Comparison of ENCODE assay signal across 8 cellular contexts in genomic region chr6:108293527-108294296, GRCh38. TPM values are rescaled to one million over a fixed set of nuclear protein-coding genes. Genes with fewer than 3 reads are reported as not detected.
DNase-seq lines count a peak whose midpoint lies in the region; ATAC-seq, FAIRE-seq and TF ChIP-seq lines count a peak whose summit lies in the region.

No MANE protein-coding gene starts in this region.

- H3K4me2 ChIP-seq in HCT116 (ENCODE audit: low read length) = peak overlapping the region; percentile 84

- no peaks in the 10 kb centered on the region for H3K9me2 ChIP-seq in HCT116 (ENCODE audit: insufficient read depth)

- RAD21 ChIA-PET in HCT116 (lab: Charles Lee; ENCODE audit: low non-redundant PET in 1 of 2, low total read pairs in 2 of 2, uncharacterized antibody in 2 of 2, unreplicated experiment in 2 of 2) = no interaction called here

- CTCF ChIA-PET in HCT116 (lab: Charles Lee) = no interaction called here

- POLR2A ChIA-PET in HCT116 (lab: Charles Lee) = interaction anchor here (0.7 to 0.9 kb wide), 2 partner anchors 29 to 33 kb away, joined by 3 read pairs; partner anchors contain the start of gene SNX3

- H3K36me3 ChIP-seq in HCT116 (ENCODE audit: control insufficient read depth in 1 of 2, insufficient read depth in 2 of 2, low read length in 2 of 2) = no peaks in the 10 kb centered on the region
- no peaks in the 10 kb centered on the region for H3K36me3 ChIP-seq in SK-N-MC (ENCODE audit: insufficient read depth, low read length)
- no peaks in the 10 kb centered on the region for H3K36me3 ChIP-seq in esophagus squamous epithelium
- H3K36me3 ChIP-seq in gastrocnemius medialis = no peaks in the 10 kb centered on the region
- no peaks in the 10 kb centered on the region for H3K36me3 ChIP-seq in small intestine (ENCODE audit: control insufficient read depth in 2 of 2, insufficient read depth in 2 of 2, low read length in 2 of 2)

- peak overlapping the region; percentile 67 for H2AFZ ChIP-seq in HCT116 (ENCODE audit: low read depth, low read length, poor library complexity, severe bottlenecking)

- TF ChIP-seq POLR2A in HCT116 (IDR thresholded peaks at IDR 0.05; ENCODE audit: borderline replicate concordance, extremely low read depth, insufficient read depth, insufficient read length) (no peak), esophagus squamous epithelium (IDR thresholded peaks at IDR 0.05) (no peak), gastrocnemius medialis (IDR thresholded peaks at IDR 0.05) (no peak)

- DNase-seq in HCT116 (ENCODE audit: low read depth, low spot score) (no peak), SK-N-MC (ENCODE audit: low read depth, low spot score) (no peak), esophagus squamous epithelium (lab: John Stamatoyannopoulos, UW) (no peak), gastrocnemius medialis (no peak), foreskin fibroblast (no peak), small intestine (no peak), GM10266 (ENCODE audit: extremely low spot score) (no peak)

- H3K79me2 ChIP-seq in HCT116 (ENCODE audit: insufficient read depth, low read length) = no peaks in the 10 kb centered on the region; the same call in 1 of the 2 replicates

- FAIRE-seq in small intestine (lab: Jason Lieb, UNC) = no peak

- peaks cover 5 to 24% of the 10 kb centered on the region in 2 experiments for H3K4me1 ChIP-seq in HCT116 (ENCODE audit: control insufficient read depth in 1 of 2, insufficient read depth in 2 of 2, low read length in 2 of 2)
- peaks cover 7 to 17% (median 7%) of the 10 kb centered on the region in 3 donors for H3K4me1 ChIP-seq in esophagus squamous epithelium
- peaks cover 11 to 12% of the 10 kb centered on the region in 2 donors for H3K4me1 ChIP-seq in gastrocnemius medialis
- H3K4me1 ChIP-seq in small intestine (ENCODE audit: control insufficient read depth in 2 of 2, insufficient read depth in 1 of 2, low read depth in 1 of 2, low read length in 1 of 2) = peaks cover 0 to 2% of the 10 kb centered on the region in 2 donors

- in situ Hi-C loops in gastrocnemius medialis (cut with MboI; ENCODE audit: low sequenced_read_pairs in 4 of 4) = loop anchor here in 1 of 4 donors (25.0 kb wide), 1 partner anchor 819 kb away; no protein-coding TSS in a partner anchor

- H4K20me1 ChIP-seq in HCT116 (ENCODE audit: insufficient read depth) = no peaks in the 10 kb centered on the region

- H3K9me3 ChIP-seq in HCT116 (ENCODE audit: control insufficient read depth in 1 of 2, insufficient read depth in 1 of 2, low read depth in 1 of 2, low read length in 2 of 2) (no peaks in the 10 kb centered on the region), SK-N-MC (ENCODE audit: low read depth, low read length) (no peaks in the 10 kb centered on the region), esophagus squamous epithelium (no peaks in the 10 kb centered on the region), gastrocnemius medialis (no peaks in the 10 kb centered on the region), small intestine (ENCODE audit: control insufficient read depth, low read depth) (no peaks in the 10 kb centered on the region)

- no peak for TF ChIP-seq RAD21 in HCT116 (IDR thresholded peaks at IDR 0.05; ENCODE audit: low read depth)

- 89 to 94% methylated on average over 16 to 17 of the region's 19 CpGs for WGBS in esophagus squamous epithelium, 2 donors
- WGBS in small intestine, 3 donors = 94 to 95% (median 94%) methylated on average over 16 to 19 of the region's 19 CpGs

- H3K27me3 ChIP-seq in HCT116 (ENCODE audit: insufficient read depth, low read length) (no peaks in the 10 kb centered on the region), esophagus squamous epithelium (no peaks in the 10 kb centered on the region), gastrocnemius medialis (no peaks in the 10 kb centered on the region), small intestine (ENCODE audit: control insufficient read depth in 2 of 2, insufficient read depth in 2 of 2, low read length in 2 of 2) (no peaks in the 10 kb centered on the region)

- no TSS peak for BruUV-seq in HCT116 (replicated peaks; lab: Mats Ljungman, UMichigan)

- peak overlapping the region; percentile 78 for H3K27ac ChIP-seq in HCT116 (ENCODE audit: low read depth, low read length)
- peak overlapping the region; percentile 81 for H3K27ac ChIP-seq in SK-N-MC
- peak overlapping the region; percentile 94 to 99 (median 95) for H3K27ac ChIP-seq in esophagus squamous epithelium
- peak overlapping the region; percentile 88 to 96 (median 92) for H3K27ac ChIP-seq in gastrocnemius medialis
- H3K27ac ChIP-seq in small intestine (ENCODE audit: low read depth in 1 of 2, low read length in 1 of 2) = no peak overlapping the region

- H3K4me3 ChIP-seq in HCT116 (replicated peaks in 1 of 2; ENCODE audit: low read depth in 1 of 2, low read length in 2 of 2) = peak overlapping the region; percentile 67 to 82
- H3K4me3 ChIP-seq in SK-N-MC = peak overlapping the region; percentile 91
- peak overlapping the region; percentile 70 to 93 (median 85) for H3K4me3 ChIP-seq in esophagus squamous epithelium
- H3K4me3 ChIP-seq in gastrocnemius medialis = peak overlapping the region; percentile 79 to 91 (median 82)
- H3K4me3 ChIP-seq in foreskin fibroblast (ENCODE audit: low read depth in 1 of 2, low read length in 2 of 2) = peak overlapping the region in 1 of 2 donors; percentile 71
- H3K4me3 ChIP-seq in small intestine (ENCODE audit: low read depth in 1 of 2, low read length in 2 of 2) = no peak overlapping the region

- H3K9ac ChIP-seq in HCT116 (ENCODE audit: low read length) (peak overlapping the region; percentile 80), SK-N-MC (ENCODE audit: insufficient read length) (peak overlapping the region; percentile 88)

- intact Hi-C loops in HCT116 (cut with micrococcal nuclease) = loop anchor here (2.0 kb wide), 1 partner anchor 33 kb away; the partner anchor contains the start of gene SNX3
- intact Hi-C loops in esophagus squamous epithelium (cut with DNase I) = no loop called here
- intact Hi-C loops in gastrocnemius medialis (cut with DNase I; ENCODE audit: low total_unique reads) = loop anchor here (1.0 kb wide), 1 partner anchor 32 kb away; the partner anchor contains the start of gene SNX3

- peak; percentile 2; the same call in 1 of the 2 replicates for ATAC-seq in HCT116
- ATAC-seq in gastrocnemius medialis = no peak
- no peak for ATAC-seq in GM18873 (IDR thresholded peaks at IDR 0.05; ENCODE audit: low FRiP score, unreplicated experiment)

- no peak for TF ChIP-seq CTCF in HCT116 (IDR thresholded peaks at IDR 0.05 in 2 of 3, conservative IDR thresholded peaks at IDR 0.05 in 1 of 3; ENCODE audit: borderline replicate concordance in 1 of 3, insufficient read depth in 1 of 3, low read depth in 2 of 3, low read length in 2 of 3)
- no peak for TF ChIP-seq CTCF in esophagus squamous epithelium (IDR thresholded peaks at IDR 0.05)
- no peak for TF ChIP-seq CTCF in gastrocnemius medialis (IDR thresholded peaks at IDR 0.05 in 4 of 5, conservative IDR thresholded peaks at IDR 0.05 in 1 of 5)
- no peak for TF ChIP-seq CTCF in foreskin fibroblast (IDR thresholded peaks at IDR 0.05; ENCODE audit: low read depth, low read length)
- TF ChIP-seq CTCF in GM10266 (IDR thresholded peaks at IDR 0.05; ENCODE audit: control insufficient read depth, insufficient read depth, low read depth, missing control alignments) = no peak

TF ChIP-seq in HCT116, 20 proteins besides CTCF, POLR2A, EP300 and RAD21:
- TF ChIP-seq ZFX (IDR thresholded peaks at IDR 0.05) (peak; percentile 58; the same call in 1 of the 2 replicates), EGR1 (IDR thresholded peaks at IDR 0.05; ENCODE audit: low read depth) (no peak)
TF ChIP-seq in HCT116: peak in this region for 1.

RNA-seq across cellular contexts. Expression of gene AFG1L, which starts 1.1 kb away (rescaled TPM):
- total RNA-seq in HCT116 (2021; ENCODE audit: unreplicated experiment) (4.9 TPM), esophagus squamous epithelium (10 to 100 TPM in 1 of 4 donors, 1 to 10 TPM in 3; 2.8 to 10.5 (median 3.9) TPM), gastrocnemius medialis (1 to 10 TPM; 2.1 to 7.0 (median 2.6) TPM)
- polyA plus RNA-seq in HCT116 (2012) = 1.1 and 2.4 TPM in 2 replicates
- 1 to 10 TPM; 2.2 to 4.9 (median 2.2) TPM for polyA plus RNA-seq in small intestine

RNA-seq across cellular contexts. Expression of gene SNX3, which starts 32.9 kb away (rescaled TPM):
- total RNA-seq in HCT116 (2021; ENCODE audit: unreplicated experiment) = 111 TPM
- polyA plus RNA-seq in HCT116 (2012) = 59.5 and 84.4 TPM in 2 replicates
- total RNA-seq in esophagus squamous epithelium = 100 to 1,000 TPM in 2 of 4 donors, 10 to 100 TPM in 2; 96.5 to 155 (median 107) TPM
- total RNA-seq in gastrocnemius medialis = 100 to 1,000 TPM; 150 to 177 (median 168) TPM
- polyA plus RNA-seq in small intestine = 100 to 1,000 TPM; 140 to 221 (median 196) TPM

Comparison
In these comparisons a context has a peak if more than half of its experiments do, and no peak if none do; other contexts are left out.
1. H3K27ac ChIP-seq: peak in HCT116 (single experiment), SK-N-MC (single experiment), esophagus squamous epithelium (4 of 4) and gastrocnemius medialis (4 of 4); none in small intestine (0 of 2).
2. H3K4me3 ChIP-seq: peak in HCT116 (2 of 2), SK-N-MC (single experiment), esophagus squamous epithelium (4 of 4) and gastrocnemius medialis (4 of 4); none in small intestine (0 of 2).